24 cellular contexts compared by ENCODE assay signal in the genomic region with DNA sequence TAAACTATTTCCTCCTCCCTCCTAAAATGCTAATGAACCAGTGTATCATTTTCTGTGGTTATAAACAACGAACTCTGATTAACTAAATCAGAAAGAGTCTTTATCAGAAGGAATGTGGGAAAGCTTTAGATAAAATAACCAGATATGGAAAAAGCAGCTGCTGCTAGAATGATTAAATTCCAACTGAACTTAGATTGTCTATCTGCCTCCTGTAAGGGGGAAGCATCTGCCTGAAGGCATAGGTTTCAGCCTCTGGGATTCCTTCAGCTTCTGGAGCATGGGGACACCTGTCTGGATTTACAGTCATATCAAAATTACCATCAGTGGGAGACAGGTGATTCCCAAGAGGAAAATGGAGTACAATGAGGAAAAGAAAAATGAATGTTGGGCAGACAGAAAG.
"Had no signal": no experiment of that assay in that cellular context is flagged by ENCODE, and none has a peak within 500 bp of the region (broad histone marks: within the 10 kb centered on the region; RNA-seq: fewer than 3 reads in every experiment).

No MANE protein-coding gene starts in this region.

- H3K4me1 ChIP-seq: heart left ventricle had no signal

- H3K4me3 ChIP-seq: coronary artery, dorsolateral prefrontal cortex, heart left ventricle had no signal

- H3K27ac ChIP-seq: brain microvascular endothelial cell, coronary artery, heart left ventricle had no signal

- DNase-seq: activated CD4-positive, alpha-beta T cell treated with anti-CD3 and anti-CD28 coated beads for 48 hours; activated CD4-positive, alpha-beta T cell treated with anti-CD3 and anti-CD28 coated beads, Interleukin-2, amount 50 U/mL, for 1 hour; activated CD4-positive, alpha-beta T cell treated with anti-CD3 and anti-CD28 coated beads, Interleukin-2, amount 50 U/mL, for 48 hours; activated CD8-positive, alpha-beta memory T cell treated with anti-CD3 and anti-CD28 coated beads for 24 hours; activated CD8-positive, alpha-beta T cell treated with anti-CD3 and anti-CD28 coated beads for 36 hours; activated effector memory CD4-positive, alpha-beta T cell treated with Interleukin-2 at 50 U/mL for 16 hours; activated gamma-delta T cell treated with Interleukin-2 at 50 U/mL for 16 hours; activated naive CD4-positive, alpha-beta T cell treated with anti-CD3 and anti-CD28 coated beads, Interleukin-2, amount 50 U/mL, for 16 hours; activated naive CD4-positive, alpha-beta T cell treated with Interleukin-2 at 50 U/mL for 16 hours; activated T-cell treated with anti-CD3 and anti-CD28 coated beads, Interleukin-2, amount 50 U/mL, for 4 hours; amniotic stem cell; anterior cingulate cortex; brain microvascular endothelial cell; dorsolateral prefrontal cortex; effector memory CD4-positive, alpha-beta T cell; endodermal cell; foreskin fibroblast; glutamatergic neuron; heart left ventricle; T-helper 2 cell had no signal

- ATAC-seq: activated CD8-positive, alpha-beta T cell treated with anti-CD3 and anti-CD28 coated beads for 36 hours; activated T-cell treated with anti-CD3 and anti-CD28 coated beads, Interleukin-2, amount 50 U/mL, for 4 hours; activated T-helper 17 cell treated with anti-CD3 and anti-CD28 coated beads, Interleukin-2, amount 50 U/mL, for 72 hours; esophagus mucosa; heart left ventricle; WTC11 had no signal

- H3K27me3 ChIP-seq: brain microvascular endothelial cell, dorsolateral prefrontal cortex, heart left ventricle had no signal

- H3K9me3 ChIP-seq: heart left ventricle had no signal

- H3K36me3 ChIP-seq: brain microvascular endothelial cell, heart left ventricle had no signal
